In the genomic region with DNA sequence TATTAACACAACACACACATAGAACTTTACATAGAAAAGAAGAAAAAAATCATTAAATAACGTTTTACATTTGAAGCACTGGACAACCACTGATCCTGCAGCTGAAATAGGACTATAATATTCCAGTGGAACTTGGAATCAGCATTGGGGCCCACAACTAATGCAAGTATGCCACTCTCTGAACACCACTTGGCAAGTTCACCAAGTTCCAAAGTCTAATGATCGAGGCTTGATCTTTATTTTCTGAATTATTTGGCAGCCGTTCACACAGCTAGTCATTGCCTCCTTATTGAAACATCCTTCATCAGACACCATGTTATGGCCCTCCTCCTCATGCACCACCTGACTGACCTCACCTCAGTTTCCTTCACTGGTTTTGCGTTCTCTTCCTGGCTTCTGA, we compare ENCODE assay signal across 35 cellular contexts.
"Had no signal": no experiment of that assay in that cellular context is flagged by ENCODE, and none has a peak within 500 bp of the region (broad histone marks: within the 10 kb centered on the region; RNA-seq: fewer than 3 reads in every experiment).

No MANE protein-coding gene starts in this region.

- H3K4me3 ChIP-seq: MG63 had no signal

- H3K4me2 ChIP-seq: KMS-11 had no signal

- H3K27me3 ChIP-seq: MG63 had no signal

- H3K9me3 ChIP-seq: MG63 had no signal

- DNase-seq: Karpas-422, Kasumi-1, MG63, MM.1S, MV-4-11, NCI-H1048, NCI-H1092, NCI-H1092 treated with DMSO at 0.1 percent for 48 hours, NCI-H1105, NCI-H1105 treated with DMSO at 0.1 percent for 48 hours, NCI-H1417, NCI-H1417 treated with DMSO at 0.1 percent for 48 hours, NCI-H1436, NCI-H1436 treated with DMSO at 0.1 percent for 48 hours, NCI-H146, NCI-H1694, NCI-H1694 treated with DMSO at 0.1 percent for 48 hours, NCI-H187, NCI-H187 treated with DMSO at 0.1 percent for 48 hours, NCI-H1930, NCI-H2029, NCI-H2029 treated with DMSO at 0.1 percent for 48 hours, NCI-H2081, NCI-H2081 treated with DMSO at 0.1 percent for 48 hours, NCI-H2107, NCI-H2171, NCI-H2171 treated with DMSO at 0.1 percent for 48 hours, NCI-H2227 treated with DMSO at 0.1 percent for 48 hours, NCI-H226, NCI-H345, NCI-H446, NCI-H446 treated with DMSO at 0.1 percent for 48 hours, NCI-H510A, NCI-H510A treated with DMSO at 0.1 percent for 48 hours had no signal

- H3K9ac ChIP-seq: KMS-11 had no signal

- H3K27ac ChIP-seq: KMS-11 had no signal

- H3K36me3 ChIP-seq: MG63 had no signal
